Comparison of ENCODE assay signal across 2 cellular contexts in genomic region chr2:126810001-126810400, GRCh38.
TF ChIP-seq lines count a peak whose summit lies in the region.

No MANE protein-coding gene starts in this region.

TF ChIP-seq in A549, 52 proteins besides CTCF, POLR2A, EP300 and RAD21 (continued from another document):
- TF ChIP-seq, protein P1, sequence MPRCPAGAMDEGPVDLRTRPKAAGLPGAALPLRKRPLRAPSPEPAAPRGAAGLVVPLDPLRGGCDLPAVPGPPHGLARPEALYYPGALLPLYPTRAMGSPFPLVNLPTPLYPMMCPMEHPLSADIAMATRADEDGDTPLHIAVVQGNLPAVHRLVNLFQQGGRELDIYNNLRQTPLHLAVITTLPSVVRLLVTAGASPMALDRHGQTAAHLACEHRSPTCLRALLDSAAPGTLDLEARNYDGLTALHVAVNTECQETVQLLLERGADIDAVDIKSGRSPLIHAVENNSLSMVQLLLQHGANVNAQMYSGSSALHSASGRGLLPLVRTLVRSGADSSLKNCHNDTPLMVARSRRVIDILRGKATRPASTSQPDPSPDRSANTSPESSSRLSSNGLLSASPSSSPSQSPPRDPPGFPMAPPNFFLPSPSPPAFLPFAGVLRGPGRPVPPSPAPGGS (IDR thresholded peaks at IDR 0.05), result no peak
- TF ChIP-seq ZC3H11A (IDR thresholded peaks at IDR 0.05), result peak; percentile 95
- TF ChIP-seq, protein P2, sequence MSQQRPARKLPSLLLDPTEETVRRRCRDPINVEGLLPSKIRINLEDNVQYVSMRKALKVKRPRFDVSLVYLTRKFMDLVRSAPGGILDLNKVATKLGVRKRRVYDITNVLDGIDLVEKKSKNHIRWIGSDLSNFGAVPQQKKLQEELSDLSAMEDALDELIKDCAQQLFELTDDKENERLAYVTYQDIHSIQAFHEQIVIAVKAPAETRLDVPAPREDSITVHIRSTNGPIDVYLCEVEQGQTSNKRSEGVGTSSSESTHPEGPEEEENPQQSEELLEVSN (IDR thresholded peaks at IDR 0.05; ENCODE audit: borderline replicate concordance, low read depth), result no peak
- TF ChIP-seq POLR2AphosphoS2 (conservative IDR thresholded peaks at IDR 0.05; ENCODE audit: low read length), result no peak
TF ChIP-seq in A549: peak in this region for 1.

TF ChIP-seq in H1, 55 proteins besides CTCF, POLR2A, EP300 and RAD21 (continued from another document):
- no peak for TF ChIP-seq CHD7 (IDR thresholded peaks at IDR 0.05; ENCODE audit: insufficient replicate concordance, low read length)
- TF ChIP-seq SIN3A (conservative IDR thresholded peaks at IDR 0.05 in 1 of 2, IDR thresholded peaks at IDR 0.05 in 1 of 2; ENCODE audit: low read depth in 1 of 2, low read length in 2 of 2), result no peak
